9 cellular contexts compared by ENCODE assay signal in genomic region chr2:232026941-232027340, GRCh38.
A peak's percentile ranks its signal among the peaks of the same experiment; 100 is the strongest.
DNase-seq lines count a peak whose midpoint lies in the region; ATAC-seq lines count a peak whose summit lies in the region.
"Had no signal": no experiment of that assay in that cellular context is flagged by ENCODE, and none has a peak within 500 bp of the region (broad histone marks: within the 10 kb centered on the region; RNA-seq: fewer than 3 reads in every experiment).

No MANE protein-coding gene starts in this region.

- H3K4me3 Mint-ChIP-seq in activated T-cell treated with anti-CD3 and anti-CD28 coated beads, Interleukin-2, amount 50 U/mL, for 24 hours: peak overlapping the region; percentile 4
- H3K4me3 Mint-ChIP-seq in stimulated activated memory B cell treated with anti-CD40 and anti-IgM and Interleukin-4, amounts not matched to agents 10 μg/mL and 1 μg/mL and 100 μg/mL, for 72 hours: no peak overlapping the region
- H3K4me3 Mint-ChIP-seq: IgD-negative memory B cell had no signal

- H3K27ac Mint-ChIP-seq in activated T-cell treated with anti-CD3 and anti-CD28 coated beads, Interleukin-2, amount 50 U/mL, for 24 hours: peak overlapping the region; percentile 88
- H3K27ac Mint-ChIP-seq in stimulated activated memory B cell treated with anti-CD40 and anti-IgM and Interleukin-4, amounts not matched to agents 10 μg/mL and 1 μg/mL and 100 μg/mL, for 72 hours: peak overlapping the region; percentile 48

- peaks cover 30% of the 10 kb centered on the region for H3K4me1 Mint-ChIP-seq in activated T-cell treated with anti-CD3 and anti-CD28 coated beads, Interleukin-2, amount 50 U/mL, for 24 hours (ENCODE audit: low read depth)
- peaks cover 16% of the 10 kb centered on the region for H3K4me1 Mint-ChIP-seq in stimulated activated memory B cell treated with anti-CD40 and anti-IgM and Interleukin-4, amounts not matched to agents 10 μg/mL and 1 μg/mL and 100 μg/mL, for 72 hours

- no peaks in the 10 kb centered on the region for H3K27me3 Mint-ChIP-seq in activated T-cell treated with anti-CD3 and anti-CD28 coated beads, Interleukin-2, amount 50 U/mL, for 24 hours
- H3K27me3 Mint-ChIP-seq in stimulated activated memory B cell treated with anti-CD40 and anti-IgM and Interleukin-4, amounts not matched to agents 10 μg/mL and 1 μg/mL and 100 μg/mL, for 72 hours: no peaks in the 10 kb centered on the region
- H3K27me3 Mint-ChIP-seq: IgD-negative memory B cell had no signal

- H3K36me3 Mint-ChIP-seq in activated T-cell treated with anti-CD3 and anti-CD28 coated beads, Interleukin-2, amount 50 U/mL, for 24 hours (ENCODE audit: low read depth): peaks cover 57% of the 10 kb centered on the region
- peaks cover 67% of the 10 kb centered on the region for H3K36me3 Mint-ChIP-seq in stimulated activated memory B cell treated with anti-CD40 and anti-IgM and Interleukin-4, amounts not matched to agents 10 μg/mL and 1 μg/mL and 100 μg/mL, for 72 hours

- H3K9me3 ChIP-seq in right cardiac atrium (ENCODE audit: control insufficient read depth, low read length): no peaks in the 10 kb centered on the region

- intact Hi-C loops in right cardiac atrium (cut with DNase I): no loop called here

- no peak for DNase-seq in activated T-cell treated with anti-CD3 and anti-CD28 coated beads, Interleukin-2, amount 50 U/mL, for 24 hours
- no peak for DNase-seq in activated T-cell treated with anti-CD3 and anti-CD28 coated beads, Interleukin-2, amount 50 U/mL, for 1 hour
- DNase-seq in anterior cingulate cortex (lab: John Stamatoyannopoulos, UW) (no peak), right cardiac atrium (no peak), NCI-H2196 treated with DMSO at 0.1 percent for 48 hours (lab: John Stamatoyannopoulos, UW; ENCODE audit: unreplicated experiment) (no peak)

- H3K27ac ChIP-seq in right cardiac atrium (ENCODE audit: low read length): no peak overlapping the region

- ATAC-seq in GM21717 (IDR thresholded peaks at IDR 0.05; ENCODE audit: unreplicated experiment) (peak; percentile 97), HG03342 (IDR thresholded peaks at IDR 0.05; ENCODE audit: unreplicated experiment) (peak; percentile 96), right cardiac atrium (no peak)
- ATAC-seq in stimulated activated memory B cell treated with anti-CD40 and anti-IgM and Interleukin-4, amounts not matched to agents 10 μg/mL and 1 μg/mL and 100 μg/mL, for 72 hours: peak; percentile 77

- H3K27me3 ChIP-seq in right cardiac atrium (ENCODE audit: control insufficient read depth, insufficient read depth): no peaks in the 10 kb centered on the region

- H3K4me3 ChIP-seq in right cardiac atrium (ENCODE audit: low read length): no peak overlapping the region

- peaks cover 7% of the 10 kb centered on the region for H3K9me3 Mint-ChIP-seq in activated T-cell treated with anti-CD3 and anti-CD28 coated beads, Interleukin-2, amount 50 U/mL, for 24 hours
- peaks cover 3% of the 10 kb centered on the region for H3K9me3 Mint-ChIP-seq in stimulated activated memory B cell treated with anti-CD40 and anti-IgM and Interleukin-4, amounts not matched to agents 10 μg/mL and 1 μg/mL and 100 μg/mL, for 72 hours
- H3K9me3 Mint-ChIP-seq: IgD-negative memory B cell had no signal

- no peaks in the 10 kb centered on the region for H3K4me1 ChIP-seq in right cardiac atrium (ENCODE audit: control insufficient read depth, insufficient read depth, low read length)

- WGBS in right cardiac atrium: 97% methylated on average over 2 of the region's 2 CpGs

Comparison
In these comparisons a context has a peak if more than half of its experiments do, and no peak if none do; other contexts are left out.
1. ATAC-seq: peak in GM21717 (single experiment), HG03342 (single experiment) and stimulated activated memory B cell treated with anti-CD40 and anti-IgM and Interleukin-4, amounts not matched to agents 10 μg/mL and 1 μg/mL and 100 μg/mL, for 72 hours (single experiment); none in right cardiac atrium (0 of 2).